ENCODE assay signal across 8 cellular contexts in the genomic region with DNA sequence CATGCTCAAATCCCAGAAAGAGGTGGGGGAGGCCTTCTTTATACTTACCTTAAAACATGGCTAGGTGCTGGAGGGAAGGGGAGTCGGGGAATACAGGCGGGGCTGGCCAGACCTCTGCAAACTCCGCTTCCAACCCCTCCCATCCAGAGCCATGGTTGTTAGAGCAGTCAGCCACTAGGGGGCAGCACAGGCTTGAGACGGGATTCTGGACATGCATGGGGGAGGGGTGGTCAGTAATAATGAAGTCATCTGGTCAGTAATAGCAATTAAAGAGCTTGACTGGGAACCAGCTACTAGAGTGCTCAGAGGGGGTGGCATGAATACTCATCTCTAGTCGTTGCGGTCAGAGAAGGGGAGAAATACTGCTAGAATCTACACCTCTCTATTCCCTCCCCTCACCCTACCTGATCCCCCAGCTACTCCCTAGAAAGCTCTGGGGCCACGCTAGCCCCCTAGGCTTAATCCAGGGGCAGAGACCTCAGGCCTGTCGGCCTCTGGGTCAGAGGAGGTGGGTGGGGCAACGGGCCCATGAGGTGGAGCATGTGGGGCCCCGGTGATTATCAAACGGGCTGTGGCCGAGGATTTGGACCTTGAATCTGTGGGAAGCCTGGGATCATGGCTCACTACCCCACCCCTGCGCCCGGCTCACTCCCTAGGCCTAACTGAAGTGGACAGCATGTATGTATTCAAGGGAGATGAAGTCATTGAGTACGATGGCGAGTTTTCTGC.
A peak's percentile ranks its signal among the peaks of the same experiment; 100 is the strongest.
DNase-seq lines count a peak whose midpoint lies in the region; ATAC-seq and TF ChIP-seq lines count a peak whose summit lies in the region.

No MANE protein-coding gene starts in this region.

- H3K79me2 ChIP-seq in DOHH2 (ENCODE audit: control insufficient read depth, low read length): no peaks in the 10 kb centered on the region

- H3K36me3 ChIP-seq in DOHH2 (ENCODE audit: control insufficient read depth, low read length): no peaks in the 10 kb centered on the region

- no peak overlapping the region for H3K27ac ChIP-seq in DOHH2 (ENCODE audit: low read depth, low read length)

- peak; percentile 98 for TF ChIP-seq CTCF in DOHH2 (IDR thresholded peaks at IDR 0.05; ENCODE audit: low read depth, low read length, poor library complexity, severe bottlenecking)

- no peaks in the 10 kb centered on the region for H3K9me2 ChIP-seq in DOHH2 (replicated peaks; ENCODE audit: control insufficient read depth, low read length)

- ATAC-seq in HG03064 (IDR thresholded peaks at IDR 0.05; ENCODE audit: low read depth, unreplicated experiment) (peak; percentile 61), GM18498 (IDR thresholded peaks at IDR 0.05; ENCODE audit: unreplicated experiment) (no peak)

- H3K4me2 ChIP-seq in DOHH2 (ENCODE audit: low read length): no peak overlapping the region

- DNase-seq in NCI-H446 (lab: John Stamatoyannopoulos, UW) (peak; percentile 76 to 88), cerebellar nuclear complex (lab: John Stamatoyannopoulos, UW) (peak; percentile 32 to 89), kidney glomerular epithelial cell (lab: John Stamatoyannopoulos, UW) (peak; percentile 91)
- DNase-seq in activated CD4-positive, alpha-beta T cell treated with anti-CD3 and anti-CD28 coated beads for 1 hour: peak; percentile 69
- peak; percentile 63 to 70 for DNase-seq in stimulated activated CD4-positive, alpha-beta T cell treated with anti-CD3 and anti-CD28 coated beads, Interleukin-15, amount 100 ng/mL, for 48 hours (ENCODE audit: low read depth in 2 of 2)

- no peaks in the 10 kb centered on the region for H4K20me1 ChIP-seq in DOHH2 (ENCODE audit: control insufficient read depth, insufficient read depth, low read depth, low read length)

- H3F3A ChIP-seq in DOHH2 (ENCODE audit: control insufficient read depth, insufficient read depth): no peaks in the 10 kb centered on the region

- H3K4me1 ChIP-seq in DOHH2 (ENCODE audit: control insufficient read depth, low read length): peaks cover 5% of the 10 kb centered on the region

- no peak overlapping the region for H3K4me3 ChIP-seq in DOHH2 (ENCODE audit: low read length)

- no peaks in the 10 kb centered on the region for H3K9me3 ChIP-seq in DOHH2 (ENCODE audit: control insufficient read depth, insufficient read depth, low read length)

- H3K27me3 ChIP-seq in DOHH2 (ENCODE audit: control insufficient read depth, low read length): no peaks in the 10 kb centered on the region; the same call in 1 of the 2 replicates
